In genomic region chr6:152459245-152459644, GRCh38 we compare ENCODE assay signal across 23 cellular contexts.
DNase-seq lines count a peak whose midpoint lies in the region; ATAC-seq, FAIRE-seq and TF ChIP-seq lines count a peak whose summit lies in the region.
"Had no signal": no experiment of that assay in that cellular context is flagged by ENCODE, and none has a peak within 500 bp of the region (broad histone marks: within the 10 kb centered on the region; RNA-seq: fewer than 3 reads in every experiment).

No MANE protein-coding gene starts in this region.

- H3K4me3 ChIP-seq in smooth muscle cell (no peak overlapping the region), PC-3 (ENCODE audit: low read length) (no peak overlapping the region)
- H3K4me3 ChIP-seq: GM12878, MG63 had no signal

- H3K4me2 ChIP-seq in smooth muscle cell (no peak overlapping the region), PC-3 (ENCODE audit: low read length) (no peak overlapping the region)

- H3K27me3 ChIP-seq in smooth muscle cell (ENCODE audit: low read depth) (no peaks in the 10 kb centered on the region), PC-3 (ENCODE audit: low read length) (no peaks in the 10 kb centered on the region)
- H3K27me3 ChIP-seq: MG63 had no signal

- no peak for TF ChIP-seq CTCF in smooth muscle cell (IDR thresholded peaks at IDR 0.05; ENCODE audit: borderline replicate concordance, insufficient read depth, poor library complexity, severe bottlenecking)
- no peak for TF ChIP-seq CTCF in PC-3 (conservative IDR thresholded peaks at IDR 0.05; ENCODE audit: low read depth, low read length)

- no peaks in the 10 kb centered on the region for H3K9me3 ChIP-seq in smooth muscle cell (replicated peaks; ENCODE audit: low read depth)
- H3K9me3 ChIP-seq in PC-3 (ENCODE audit: low read length): no peaks in the 10 kb centered on the region
- H3K9me3 ChIP-seq: MG63 had no signal

- DNase-seq in NCI-H2171 treated with DMSO at 0.1 percent for 48 hours (lab: John Stamatoyannopoulos, UW) (peak; percentile 57), NCI-H2171 (lab: John Stamatoyannopoulos, UW) (no peak), NCI-H524 treated with DMSO at 0.1 percent for 48 hours (lab: John Stamatoyannopoulos, UW) (peak; percentile 93), myocyte (ENCODE audit: low read depth) (peak; percentile 13), smooth muscle cell (lab: John Stamatoyannopoulos, UW; ENCODE audit: unreplicated experiment) (no peak), HTR-8/SVneo (ENCODE audit: insufficient read length, low spot score) (no peak), PC-3 (no peak)
- DNase-seq: 8988T, AML-193, DMS79, Kasumi-1, MG63, NCI-H1417, NCI-H187, NCI-H2107, NCI-H2227 treated with DMSO at 0.1 percent for 48 hours, NCI-H510A, OCI-M1, Right ventricle myocardium superior, T-helper 17 cell had no signal

- ATAC-seq in PC-3 (no peak), GM21717 (IDR thresholded peaks at IDR 0.05; ENCODE audit: unreplicated experiment) (no peak)
- ATAC-seq: GM12878, T-helper 17 cell had no signal

- POLR2A ChIA-PET in PC-3 (lab: Charles Lee; ENCODE audit: unreplicated experiment): interaction anchor here (0.8 kb wide), 1 partner anchor 219 kb away, joined by 4 read pairs; no protein-coding TSS in a partner anchor

- CTCF ChIA-PET in PC-3 (lab: Charles Lee): no interaction called here

- H3K79me2 ChIP-seq in smooth muscle cell (ENCODE audit: low read depth) (no peaks in the 10 kb centered on the region), PC-3 (ENCODE audit: low read length) (no peaks in the 10 kb centered on the region)

- no peak overlapping the region for H3K9ac ChIP-seq in smooth muscle cell (ENCODE audit: low read depth)
- H3K9ac ChIP-seq in PC-3 (ENCODE audit: low read length): no peak overlapping the region

- peak overlapping the region; percentile 25 for H3K27ac ChIP-seq in smooth muscle cell (ENCODE audit: low read depth)
- no peak overlapping the region for H3K27ac ChIP-seq in PC-3 (ENCODE audit: low read length)
- H3K27ac ChIP-seq: C4-2B had no signal

- no TSS peak for BruUV-seq in PC-3 (replicated peaks; lab: Mats Ljungman, UMichigan)

- H3K4me1 ChIP-seq in smooth muscle cell (ENCODE audit: low read depth): no peaks in the 10 kb centered on the region
- H3K4me1 ChIP-seq in PC-3 (ENCODE audit: insufficient read depth, low read length): peaks cover 5% of the 10 kb centered on the region

- H2AFZ ChIP-seq in smooth muscle cell (ENCODE audit: low read depth): no peak overlapping the region
- H2AFZ ChIP-seq in PC-3 (ENCODE audit: low read length): no peak overlapping the region

- 37% methylated on average over 2 of the region's 2 CpGs for WGBS in smooth muscle cell (ENCODE audit: low lambda C conversion rate)

- no peaks in the 10 kb centered on the region for H3F3A ChIP-seq in smooth muscle cell (ENCODE audit: low read depth)
- no peaks in the 10 kb centered on the region for H3F3A ChIP-seq in PC-3 (ENCODE audit: low read length, unreplicated experiment)

- no peaks in the 10 kb centered on the region for H4K20me1 ChIP-seq in smooth muscle cell (ENCODE audit: low read depth)
- H4K20me1 ChIP-seq in PC-3 (ENCODE audit: low read length): no peaks in the 10 kb centered on the region

- no peaks in the 10 kb centered on the region for H3K36me3 ChIP-seq in smooth muscle cell (ENCODE audit: low read depth)
- H3K36me3 ChIP-seq in PC-3 (ENCODE audit: low read depth, low read length): no peaks in the 10 kb centered on the region
- H3K36me3 ChIP-seq: MG63 had no signal

- FAIRE-seq in HTR-8/SVneo (lab: Jason Lieb, UNC): no peak
- FAIRE-seq: GM12878 had no signal

- intact Hi-C loops in PC-3 (cut with micrococcal nuclease): no loop called here

- no peaks in the 10 kb centered on the region for H3K9me2 ChIP-seq in PC-3 (replicated peaks; ENCODE audit: low read length)

Comparison
In these comparisons a context has a peak if more than half of its experiments do, and no peak if none do; other contexts are left out.
1. DNase-seq: peak in NCI-H2171 treated with DMSO at 0.1 percent for 48 hours (single experiment), NCI-H524 treated with DMSO at 0.1 percent for 48 hours (single experiment) and myocyte (single experiment); none in NCI-H2171 (single experiment), smooth muscle cell (single experiment), HTR-8/SVneo (single experiment) and PC-3 (single experiment).